In genomic region chr12:109833307-109834189, GRCh38 we compare ENCODE assay signal across 9 cellular contexts. TPM values are rescaled to one million over a fixed set of nuclear protein-coding genes. Genes with fewer than 3 reads are reported as not detected.
DNase-seq lines count a peak whose midpoint lies in the region; ATAC-seq and TF ChIP-seq lines count a peak whose summit lies in the region.
"Had no signal": no experiment of that assay in that cellular context is flagged by ENCODE, and none has a peak within 500 bp of the region (broad histone marks: within the 10 kb centered on the region; RNA-seq: fewer than 3 reads in every experiment).

TSS of gene TRPV4 (minus strand) at chr12:109833398. CDS start at chr12:109814796, 18,602 bp downstream.

- peak within 1 kb of the TSS; percentile 75 for H3K4me3 Mint-ChIP-seq in nephron progenitor cell

- no peak within 1 kb of the TSS for H3K27ac Mint-ChIP-seq in nephron progenitor cell

- TF ChIP-seq CTCF in foreskin fibroblast (IDR thresholded peaks at IDR 0.05; ENCODE audit: low read depth, low read length) (no peak), nephron progenitor cell (IDR thresholded peaks at IDR 0.05) (no peak)

- H3K4me3 ChIP-seq in foreskin fibroblast (ENCODE audit: low read depth in 1 of 2, low read length in 2 of 2), result peak within 1 kb of the TSS; percentile 61 to 69

- H3K9me3 Mint-ChIP-seq in nephron progenitor cell, result no peaks in the 10 kb centered on the region

- peaks cover 6% of the 10 kb centered on the region for H3K27me3 Mint-ChIP-seq in nephron progenitor cell (ENCODE audit: low read depth, poor library complexity)

- DNase-seq in AG08396 (ENCODE audit: low spot score) (peak; percentile 82), RPMI7951 (ENCODE audit: low read depth) (peak; percentile 21), foreskin fibroblast (peak; percentile 24 to 67), nephron progenitor cell (peak; percentile 79), KG1 (lab: John Stamatoyannopoulos, UW) (no peak), occipital lobe (lab: John Stamatoyannopoulos, UW) (no peak)
- DNase-seq in NK-92 treated with Interleukin-12 subunit alpha and Interleukin-12 subunit beta, amount 100 ng/mL, for 24 hours (lab: John Stamatoyannopoulos, UW), result no peak
- DNase-seq: adrenal gland had no signal

- H3K36me3 Mint-ChIP-seq in nephron progenitor cell (ENCODE audit: low read depth), result no peaks in the 10 kb centered on the region

- ATAC-seq in GM18861 (IDR thresholded peaks at IDR 0.05; ENCODE audit: unreplicated experiment), result no peak

- H3K4me1 Mint-ChIP-seq in nephron progenitor cell, result peaks cover 26% of the 10 kb centered on the region

RNA-seq across cellular contexts. Expression of gene TRPV4, which starts in this region (rescaled TPM):
- total RNA-seq in RPMI7951 (2014; rRNA removed; shearing (Covaris generic)), result 0.68 and 0.96 TPM in 2 replicates
- not detected for total RNA-seq in occipital lobe

Comparison
In these comparisons a context has a peak if more than half of its experiments do, and no peak if none do; other contexts are left out.
1. Peak in DNase-seq in RPMI7951; RNA of the gene not detected or under 1 TPM.
2. DNase-seq: peak in AG08396 (single experiment), foreskin fibroblast (2 of 2) and nephron progenitor cell (single experiment); none in KG1 (single experiment), NK-92 treated with Interleukin-12 subunit alpha and Interleukin-12 subunit beta, amount 100 ng/mL, for 24 hours (single experiment) and occipital lobe (single experiment).